In the genomic region with DNA sequence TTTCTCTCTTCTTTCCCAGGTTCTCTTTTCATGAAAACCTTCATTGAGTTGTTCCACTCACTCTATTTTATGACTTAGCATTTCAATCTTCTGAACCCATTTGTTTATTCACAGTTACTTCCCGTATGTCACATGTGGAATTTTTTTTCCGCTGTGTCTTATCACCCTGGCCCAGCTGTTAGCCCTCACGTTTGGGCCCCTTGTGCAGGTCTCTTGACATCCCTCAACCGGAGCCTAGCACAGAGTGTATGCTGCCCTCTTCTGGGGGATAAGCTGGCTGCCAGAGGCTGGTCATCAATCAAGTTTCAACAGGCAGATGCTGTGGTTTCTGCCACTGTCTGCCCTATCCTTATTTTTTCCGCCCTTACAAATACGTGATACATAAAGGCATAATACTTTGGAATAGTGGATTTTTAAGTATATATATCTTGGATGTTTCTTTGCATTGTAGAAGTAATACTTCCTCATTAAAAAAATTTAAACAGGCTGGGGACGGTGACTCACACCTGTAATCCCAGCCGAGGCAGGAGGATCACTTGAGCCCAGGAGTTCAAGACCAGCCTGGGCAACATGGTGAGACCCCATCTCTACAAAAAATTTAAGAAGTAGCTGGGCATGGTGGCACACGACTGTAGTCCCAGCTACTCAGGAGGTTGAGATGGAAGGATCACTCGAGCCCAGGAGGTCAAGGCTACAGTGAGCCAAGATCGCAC, we compare ENCODE assay signal across 7 cellular contexts. TPM values are rescaled to one million over a fixed set of nuclear protein-coding genes. Genes with fewer than 3 reads are reported as not detected.
DNase-seq lines count a peak whose midpoint lies in the region; ATAC-seq and TF ChIP-seq lines count a peak whose summit lies in the region.

No MANE protein-coding gene starts in this region.

- DNase-seq in NAMALWA (ENCODE audit: low spot score) = peak; percentile 68
- DNase-seq in activated B cell treated with CpG ODN at 0.5 μM for 24 hours = no peak
- DNase-seq in fibroblast of peridontal ligament (ENCODE audit: extremely low read depth) = peak; percentile 27
- DNase-seq in progenitor cell of endocrine pancreas (ENCODE audit: low spot score, unreplicated experiment) = no peak
- DNase-seq in cerebellum (ENCODE audit: low spot score) = no peak
- DNase-seq in NCI-H345 (lab: John Stamatoyannopoulos, UW) = no peak

- POLR2A ChIA-PET in activated B cell treated with CpG ODN at 0.5 μM for 24 hours (lab: Charles Lee) = interaction anchor here (0.7 kb wide), 1 partner anchor 44 kb away, joined by 3 read pairs; no protein-coding TSS in a partner anchor

- H3K9me3 Mint-ChIP-seq in activated B cell treated with CpG ODN at 0.5 μM for 24 hours = no peaks in the 10 kb centered on the region
- H3K9me3 Mint-ChIP-seq in progenitor cell of endocrine pancreas (ENCODE audit: low read depth) = no peaks in the 10 kb centered on the region

- ATAC-seq in activated B cell treated with CpG ODN at 0.5 μM for 24 hours (ENCODE audit: low read depth) = peak; percentile 42

- H3K4me3 Mint-ChIP-seq in activated B cell treated with CpG ODN at 0.5 μM for 24 hours (no peak overlapping the region), progenitor cell of endocrine pancreas (ENCODE audit: low read depth) (no peak overlapping the region)

- TF ChIP-seq CTCF in GM12872 (IDR thresholded peaks at IDR 0.05; ENCODE audit: insufficient read depth, low read depth, low read length) (peak; percentile 82), activated B cell treated with CpG ODN at 0.5 μM for 24 hours (IDR thresholded peaks at IDR 0.05) (no peak), progenitor cell of endocrine pancreas (IDR thresholded peaks at IDR 0.05; ENCODE audit: unreplicated experiment) (peak; percentile 56)

- CTCF ChIA-PET in activated B cell treated with CpG ODN at 0.5 μM for 24 hours (lab: Charles Lee) = interaction anchor here (0.9 to 1.8 kb wide), 4 partner anchors 9 to 93 kb away, joined by 3 to 6 read pairs (median 5); no protein-coding TSS in a partner anchor

- no peaks in the 10 kb centered on the region for H3K27me3 Mint-ChIP-seq in activated B cell treated with CpG ODN at 0.5 μM for 24 hours
- H3K27me3 Mint-ChIP-seq in progenitor cell of endocrine pancreas = no peaks in the 10 kb centered on the region

- H3K4me1 Mint-ChIP-seq in activated B cell treated with CpG ODN at 0.5 μM for 24 hours = no peaks in the 10 kb centered on the region
- peaks cover 5% of the 10 kb centered on the region for H3K4me1 Mint-ChIP-seq in progenitor cell of endocrine pancreas (ENCODE audit: low read depth)

- H3K36me3 Mint-ChIP-seq in activated B cell treated with CpG ODN at 0.5 μM for 24 hours (ENCODE audit: low read depth) = peaks cover 34% of the 10 kb centered on the region
- H3K36me3 Mint-ChIP-seq in progenitor cell of endocrine pancreas (ENCODE audit: insufficient read depth) = peaks cover 10% of the 10 kb centered on the region

- H3K27ac Mint-ChIP-seq in activated B cell treated with CpG ODN at 0.5 μM for 24 hours (no peak overlapping the region), progenitor cell of endocrine pancreas (peak overlapping the region; percentile 25)

- intact Hi-C loops in activated B cell treated with CpG ODN at 0.5 μM for 24 hours (cut with micrococcal nuclease) = no loop called here

RNA-seq across cellular contexts. Expression of gene RNF8, which starts 38.8 kb away (rescaled TPM):
- total RNA-seq in activated B cell treated with CpG ODN at 0.5 μM for 24 hours (18.7 and 18.8 TPM in 2 replicates), progenitor cell of endocrine pancreas (30.8 and 34.2 TPM in 2 replicates), cerebellum (17.7 TPM)

RNA-seq across cellular contexts. Expression of gene TMEM217, which starts 57.0 kb away (rescaled TPM):
- total RNA-seq in activated B cell treated with CpG ODN at 0.5 μM for 24 hours (0.54 and 1.0 TPM in 2 replicates), progenitor cell of endocrine pancreas (1.4 and 2.5 TPM in 2 replicates), cerebellum (1.00 TPM)

RNA-seq across cellular contexts. Expression of gene TBC1D22B, which starts 57.4 kb away (rescaled TPM):
- total RNA-seq in activated B cell treated with CpG ODN at 0.5 μM for 24 hours (10.7 and 11.1 TPM in 2 replicates), progenitor cell of endocrine pancreas (14.6 and 17.1 TPM in 2 replicates), cerebellum (8.1 TPM)

Comparison
In these comparisons a context has a peak if more than half of its experiments do, and no peak if none do; other contexts are left out.
1. DNase-seq: peak in NAMALWA (single experiment) and fibroblast of peridontal ligament (single experiment); none in activated B cell treated with CpG ODN at 0.5 μM for 24 hours (single experiment), progenitor cell of endocrine pancreas (single experiment), cerebellum (single experiment) and NCI-H345 (single experiment).